Comparison of ENCODE assay signal across 8 cellular contexts in genomic region chr19:17078920-17079709, GRCh38. TPM values are rescaled to one million over a fixed set of nuclear protein-coding genes. Genes with fewer than 3 reads are reported as not detected.
A peak's percentile ranks its signal among the peaks of the same experiment; 100 is the strongest.
DNase-seq lines count a peak whose midpoint lies in the region; ATAC-seq and TF ChIP-seq lines count a peak whose summit lies in the region.

No MANE protein-coding gene starts in this region.

- DNase-seq in A172 (ENCODE audit: low spot score) (peak; percentile 20), breast epithelium (ENCODE audit: low spot score in 2 of 2) (no peak), erythroblast (lab: John Stamatoyannopoulos, UW) (no peak)

- peaks cover 15% of the 10 kb centered on the region; the same call in 1 of the 2 replicates for H3K4me1 ChIP-seq in HUES48 (ENCODE audit: control insufficient read depth, insufficient read depth, low read length)
- peaks cover 5 to 17% of the 10 kb centered on the region in 2 donors for H3K4me1 ChIP-seq in breast epithelium
- H3K4me1 ChIP-seq in muscle layer of colon (ENCODE audit: insufficient read depth, low read length), result peaks cover 54% of the 10 kb centered on the region

- intact Hi-C loops in breast epithelium (cut with DNase I; ENCODE audit: low total_unique reads), result no loop called here

- peak overlapping the region; percentile 14 for H3K27ac ChIP-seq in HUES48 (ENCODE audit: low read depth, low read length)
- H3K27ac ChIP-seq in breast epithelium, result peak overlapping the region; percentile 82 to 91
- peak overlapping the region; percentile 86 for H3K27ac ChIP-seq in muscle layer of colon (ENCODE audit: low read depth, low read length)

- H3K9me3 ChIP-seq in HUES48 (ENCODE audit: control insufficient read depth, insufficient read depth, low read length) (no peaks in the 10 kb centered on the region), breast epithelium (no peaks in the 10 kb centered on the region), muscle layer of colon (ENCODE audit: low read length) (no peaks in the 10 kb centered on the region)

- ATAC-seq in GM18517 (IDR thresholded peaks at IDR 0.05; ENCODE audit: unreplicated experiment), result no peak
- ATAC-seq in GM18870 (IDR thresholded peaks at IDR 0.05; ENCODE audit: unreplicated experiment), result no peak
- ATAC-seq in HG02798 (IDR thresholded peaks at IDR 0.05; ENCODE audit: poor library complexity, unreplicated experiment), result no peak

- no peak for TF ChIP-seq POLR2A in breast epithelium (IDR thresholded peaks at IDR 0.05)
- no peak for TF ChIP-seq POLR2A in erythroblast (IDR thresholded peaks at IDR 0.05; ENCODE audit: low read length)

- H3K9ac ChIP-seq in HUES48 (ENCODE audit: low read depth, low read length), result no peak overlapping the region
- peak overlapping the region; percentile 51 for H3K9ac ChIP-seq in muscle layer of colon (ENCODE audit: low read length)

- TF ChIP-seq CTCF in breast epithelium (IDR thresholded peaks at IDR 0.05), result no peak

- H3K27me3 ChIP-seq in HUES48 (ENCODE audit: control insufficient read depth, insufficient read depth, low read length) (no peaks in the 10 kb centered on the region), breast epithelium (no peaks in the 10 kb centered on the region), muscle layer of colon (ENCODE audit: control insufficient read depth in 1 of 2, insufficient read depth in 2 of 2, low read length in 2 of 2) (no peaks in the 10 kb centered on the region)

- H3K4me3 ChIP-seq in HUES48 (ENCODE audit: low read depth, low read length) (no peak overlapping the region), breast epithelium (peak overlapping the region; percentile 36 to 63 (median 40)), muscle layer of colon (ENCODE audit: low read depth in 1 of 2, low read length in 2 of 2) (peak overlapping the region in 1 of 2 donors; percentile 39)

- H3K36me3 ChIP-seq in HUES48 (ENCODE audit: control insufficient read depth, insufficient read depth, low read length) (no peaks in the 10 kb centered on the region), breast epithelium (no peaks in the 10 kb centered on the region), muscle layer of colon (ENCODE audit: insufficient read depth, low read length) (no peaks in the 10 kb centered on the region)

RNA-seq across cellular contexts. Expression of gene MYO9B, which starts 3.5 kb away (rescaled TPM):
- total RNA-seq in A172 (2014; rRNA removed; shearing (Covaris generic)), result 37.6 and 43.8 TPM in 2 replicates
- 10 to 100 TPM; 76.0 to 79.5 (median 77.4) TPM for total RNA-seq in breast epithelium

RNA-seq across cellular contexts. Expression of gene HAUS8, which starts 3.9 kb away (rescaled TPM):
- 22.2 and 26.7 TPM in 2 replicates for total RNA-seq in A172 (2014; rRNA removed; shearing (Covaris generic))
- total RNA-seq in breast epithelium, result 1 to 10 TPM; 5.6 to 6.7 (median 5.8) TPM

RNA-seq across cellular contexts. Expression of gene CPAMD8, which starts 52.5 kb away (rescaled TPM):
- not detected in 2 replicates for total RNA-seq in A172 (2014; rRNA removed; shearing (Covaris generic))
- 10 to 100 TPM in 2 of 3 donors, 1 to 10 TPM in 1; 9.5 to 24.0 (median 20.2) TPM for total RNA-seq in breast epithelium

Comparison
In these comparisons a context has a peak if more than half of its experiments do, and no peak if none do; other contexts are left out.
1. H3K27ac ChIP-seq: peak in every context shown above with its lines; median percentile 86 in breast epithelium; 86 in muscle layer of colon; 14 in HUES48.
2. RNA of gene CPAMD8, which starts 52.5 kb away (total RNA-seq): 9.5 to 24.0 TPM in breast epithelium; not detected in A172; every median in the first group is over 10 times any median in the second.